8 cellular contexts compared by ENCODE assay signal in the genomic region with DNA sequence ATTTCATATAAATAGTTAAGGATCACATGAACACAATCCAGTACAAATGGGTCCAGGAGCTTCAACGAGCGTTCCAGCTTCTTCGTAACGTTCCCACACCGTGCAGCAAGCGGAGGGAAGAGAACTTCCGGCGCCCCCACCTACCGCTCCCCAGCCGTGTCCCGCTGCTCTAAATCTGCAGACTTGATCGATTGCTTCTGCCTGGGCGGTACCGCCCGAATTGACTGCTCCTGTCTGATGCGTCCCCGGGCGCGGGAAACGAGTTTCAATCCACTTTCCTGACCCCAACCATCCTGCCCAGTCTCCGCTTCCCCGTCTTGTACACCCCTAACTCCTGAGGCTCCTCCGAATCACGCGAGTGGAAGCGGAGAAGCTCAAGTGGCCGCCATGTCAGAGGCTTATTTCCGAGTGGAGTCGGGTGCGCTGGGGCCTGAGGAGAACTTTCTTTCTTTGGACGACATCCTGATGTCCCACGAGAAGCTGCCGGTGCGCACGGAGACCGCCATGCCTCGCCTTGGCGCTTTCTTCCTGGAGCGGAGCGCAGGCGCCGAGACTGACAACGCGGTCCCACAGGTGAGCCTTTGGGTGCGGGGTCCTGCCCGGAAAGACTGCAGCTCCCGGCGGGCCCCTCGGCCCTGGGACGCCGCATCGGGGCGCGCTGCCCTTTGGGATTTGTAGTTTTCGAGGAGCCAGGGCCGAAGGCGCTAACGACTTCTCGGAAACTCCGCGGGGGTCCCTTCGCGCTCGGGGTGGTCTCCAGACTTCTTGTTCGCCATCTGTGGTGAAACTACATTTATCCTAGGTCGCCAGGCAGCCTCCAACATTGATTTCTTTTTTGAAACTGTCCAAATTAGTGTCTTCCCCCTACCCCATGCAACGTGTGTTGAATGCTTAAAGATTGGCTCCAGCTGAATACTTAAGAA. TPM values are rescaled to one million over a fixed set of nuclear protein-coding genes. Genes with fewer than 3 reads are reported as not detected.
DNase-seq lines count a peak whose midpoint lies in the region; ATAC-seq and TF ChIP-seq lines count a peak whose summit lies in the region.

A gene (plus strand): TSS at position 257 of the 923 bp plus-strand sequence. CDS start 131 bp downstream, at position 388.

- H3K9me3 Mint-ChIP-seq in WTC11: peaks cover 12% of the 10 kb centered on the region; the same call in 1 of the 2 replicates

- peaks cover 38% of the 10 kb centered on the region for H3K27me3 Mint-ChIP-seq in WTC11 (ENCODE audit: low read depth)

- DNase-seq in AG04449 (ENCODE audit: low read depth, low spot score) (peak; percentile 55), NCI-H2227 (lab: John Stamatoyannopoulos, UW; ENCODE audit: unreplicated experiment) (peak; percentile 87), WTC11 (ENCODE audit: low spot score) (peak; percentile 88), caudate nucleus (lab: John Stamatoyannopoulos, UW) (peak in 60 of 61 donors; percentile 47 to 93 (median 80)), inferior parietal cortex (ENCODE audit: extremely low spot score) (peak; percentile 94)
- DNase-seq in stimulated activated CD4-positive, alpha-beta T cell treated with anti-CD3 and anti-CD28 coated beads, Interleukin-12 subunit alpha, Interleukin-12 subunit beta, amount 100 ng/mL, for 24 hours (ENCODE audit: low read depth in 2 of 2): peak; percentile 71 to 85

- peak within 1 kb of the TSS; percentile 93 for H3K4me3 Mint-ChIP-seq in WTC11

- ATAC-seq in GM18873 (IDR thresholded peaks at IDR 0.05; ENCODE audit: low FRiP score, unreplicated experiment) (peak; percentile 83), HG03139 (IDR thresholded peaks at IDR 0.05; ENCODE audit: unreplicated experiment) (peak; percentile 92), WTC11 (peak; percentile 97)

- H3K27ac Mint-ChIP-seq in WTC11: peak within 1 kb of the TSS; percentile 91

- POLR2A ChIA-PET in AG04449 (lab: Yijun Ruan, JAX): interaction anchor here (1.3 kb wide), 1 partner anchor 17 kb away, joined by 3 read pairs; no protein-coding TSS in a partner anchor
- POLR2A ChIA-PET in WTC11 (lab: Charles Lee): interaction anchor here (0.5 to 0.6 kb wide), 2 partner anchors 175 to 657 kb away, joined by 3 read pairs; no protein-coding TSS in a partner anchor

- H3K27ac ChIP-seq in caudate nucleus (ENCODE audit: low read depth, low read length): peak within 1 kb of the TSS; percentile 49

- CTCF ChIA-PET in AG04449 (lab: Yijun Ruan, JAX) (interaction anchor here (0.7 to 2.8 kb wide), 6 partner anchors 9 to 101 kb away, joined by 3 to 14 read pairs (median 4); no protein-coding TSS in a partner anchor), WTC11 (lab: Charles Lee) (interaction anchor here (1.0 to 2.0 kb wide), 5 partner anchors 53 to 363 kb away, joined by 4 to 20 read pairs (median 5); no protein-coding TSS in a partner anchor)

- TF ChIP-seq CTCF in AG04449 (IDR thresholded peaks at IDR 0.05; ENCODE audit: insufficient read depth, low read length, missing control alignments) (no peak), WTC11 (IDR thresholded peaks at IDR 0.05) (no peak)

- peaks cover 3% of the 10 kb centered on the region; the same call in 1 of the 2 replicates for H3K4me1 Mint-ChIP-seq in WTC11

- peaks cover 18% of the 10 kb centered on the region for H3K36me3 Mint-ChIP-seq in WTC11

- H3K4me3 ChIP-seq in AG04449 (ENCODE audit: low read depth, low read length): peak within 1 kb of the TSS; percentile 93

TF ChIP-seq in WTC11, 78 proteins besides CTCF, POLR2A, EP300 and RAD21 (continues in another document):
- no peak for TF ChIP-seq OVOL2 (CRISPR knock-in tag; IDR thresholded peaks at IDR 0.05; ENCODE audit: borderline replicate concordance)
- TF ChIP-seq SMAD3 (CRISPR knock-in tag; IDR thresholded peaks at IDR 0.05; ENCODE audit: borderline replicate concordance): peak; percentile 77; the same call in 1 of the 2 replicates
- TF ChIP-seq, protein P1, sequence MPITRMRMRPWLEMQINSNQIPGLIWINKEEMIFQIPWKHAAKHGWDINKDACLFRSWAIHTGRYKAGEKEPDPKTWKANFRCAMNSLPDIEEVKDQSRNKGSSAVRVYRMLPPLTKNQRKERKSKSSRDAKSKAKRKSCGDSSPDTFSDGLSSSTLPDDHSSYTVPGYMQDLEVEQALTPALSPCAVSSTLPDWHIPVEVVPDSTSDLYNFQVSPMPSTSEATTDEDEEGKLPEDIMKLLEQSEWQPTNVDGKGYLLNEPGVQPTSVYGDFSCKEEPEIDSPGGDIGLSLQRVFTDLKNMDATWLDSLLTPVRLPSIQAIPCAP (CRISPR knock-in tag; IDR thresholded peaks at IDR 0.05): no peak; the same call in 1 of the 2 replicates
- no peak for TF ChIP-seq ZNF671 (CRISPR knock-in tag; IDR thresholded peaks at IDR 0.05)
- no peak for TF ChIP-seq FOXJ3 (CRISPR knock-in tag; IDR thresholded peaks at IDR 0.05; ENCODE audit: borderline replicate concordance)
- TF ChIP-seq FOXK1 (CRISPR knock-in tag; IDR thresholded peaks at IDR 0.05): peak; percentile 93
- TF ChIP-seq FOXP1 (CRISPR knock-in tag; IDR thresholded peaks at IDR 0.05; ENCODE audit: borderline replicate concordance): peak; percentile 88; the same call in 1 of the 2 replicates
- TF ChIP-seq TP53 (CRISPR knock-in tag; IDR thresholded peaks at IDR 0.05): peak; percentile 79; the same call in 1 of the 2 replicates
- TF ChIP-seq, protein P2, sequence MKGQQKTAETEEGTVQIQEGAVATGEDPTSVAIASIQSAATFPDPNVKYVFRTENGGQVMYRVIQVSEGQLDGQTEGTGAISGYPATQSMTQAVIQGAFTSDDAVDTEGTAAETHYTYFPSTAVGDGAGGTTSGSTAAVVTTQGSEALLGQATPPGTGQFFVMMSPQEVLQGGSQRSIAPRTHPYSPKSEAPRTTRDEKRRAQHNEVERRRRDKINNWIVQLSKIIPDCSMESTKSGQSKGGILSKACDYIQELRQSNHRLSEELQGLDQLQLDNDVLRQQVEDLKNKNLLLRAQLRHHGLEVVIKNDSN (CRISPR knock-in tag; IDR thresholded peaks at IDR 0.05): peak; percentile 42; the same call in 1 of the 2 replicates
- no peak for TF ChIP-seq TCF7 (CRISPR knock-in tag; IDR thresholded peaks at IDR 0.05; ENCODE audit: low read depth)
- TF ChIP-seq, protein P3, sequence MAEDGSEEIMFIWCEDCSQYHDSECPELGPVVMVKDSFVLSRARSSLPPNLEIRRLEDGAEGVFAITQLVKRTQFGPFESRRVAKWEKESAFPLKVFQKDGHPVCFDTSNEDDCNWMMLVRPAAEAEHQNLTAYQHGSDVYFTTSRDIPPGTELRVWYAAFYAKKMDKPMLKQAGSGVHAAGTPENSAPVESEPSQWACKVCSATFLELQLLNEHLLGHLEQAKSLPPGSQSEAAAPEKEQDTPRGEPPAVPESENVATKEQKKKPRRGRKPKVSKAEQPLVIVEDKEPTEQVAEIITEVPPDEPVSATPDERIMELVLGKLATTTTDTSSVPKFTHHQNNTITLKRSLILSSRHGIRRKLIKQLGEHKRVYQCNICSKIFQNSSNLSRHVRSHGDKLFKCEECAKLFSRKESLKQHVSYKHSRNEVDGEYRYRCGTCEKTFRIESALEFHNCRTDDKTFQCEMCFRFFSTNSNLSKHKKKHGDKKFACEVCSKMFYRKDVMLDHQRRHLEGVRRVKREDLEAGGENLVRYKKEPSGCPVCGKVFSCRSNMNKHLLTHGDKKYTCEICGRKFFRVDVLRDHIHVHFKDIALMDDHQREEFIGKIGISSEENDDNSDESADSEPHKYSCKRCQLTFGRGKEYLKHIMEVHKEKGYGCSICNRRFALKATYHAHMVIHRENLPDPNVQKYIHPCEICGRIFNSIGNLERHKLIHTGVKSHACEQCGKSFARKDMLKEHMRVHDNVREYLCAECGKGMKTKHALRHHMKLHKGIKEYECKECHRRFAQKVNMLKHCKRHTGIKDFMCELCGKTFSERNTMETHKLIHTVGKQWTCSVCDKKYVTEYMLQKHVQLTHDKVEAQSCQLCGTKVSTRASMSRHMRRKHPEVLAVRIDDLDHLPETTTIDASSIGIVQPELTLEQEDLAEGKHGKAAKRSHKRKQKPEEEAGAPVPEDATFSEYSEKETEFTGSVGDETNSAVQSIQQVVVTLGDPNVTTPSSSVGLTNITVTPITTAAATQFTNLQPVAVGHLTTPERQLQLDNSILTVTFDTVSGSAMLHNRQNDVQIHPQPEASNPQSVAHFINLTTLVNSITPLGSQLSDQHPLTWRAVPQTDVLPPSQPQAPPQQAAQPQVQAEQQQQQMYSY (CRISPR knock-in tag; IDR thresholded peaks at IDR 0.05): no peak
- TF ChIP-seq ZNF423 (CRISPR knock-in tag; IDR thresholded peaks at IDR 0.05): peak; percentile 12; the same call in 1 of the 2 replicates
- TF ChIP-seq TEAD1 (CRISPR knock-in tag; IDR thresholded peaks at IDR 0.05): 0 out of 2 replicates have a peak, but pooled peaks have one; percentile 77
- TF ChIP-seq ZNF317 (CRISPR knock-in tag; IDR thresholded peaks at IDR 0.05; ENCODE audit: borderline replicate concordance, low read depth): no peak
- peak; percentile 95 for TF ChIP-seq ETV6 (CRISPR knock-in tag; IDR thresholded peaks at IDR 0.05)
- TF ChIP-seq, protein P4, sequence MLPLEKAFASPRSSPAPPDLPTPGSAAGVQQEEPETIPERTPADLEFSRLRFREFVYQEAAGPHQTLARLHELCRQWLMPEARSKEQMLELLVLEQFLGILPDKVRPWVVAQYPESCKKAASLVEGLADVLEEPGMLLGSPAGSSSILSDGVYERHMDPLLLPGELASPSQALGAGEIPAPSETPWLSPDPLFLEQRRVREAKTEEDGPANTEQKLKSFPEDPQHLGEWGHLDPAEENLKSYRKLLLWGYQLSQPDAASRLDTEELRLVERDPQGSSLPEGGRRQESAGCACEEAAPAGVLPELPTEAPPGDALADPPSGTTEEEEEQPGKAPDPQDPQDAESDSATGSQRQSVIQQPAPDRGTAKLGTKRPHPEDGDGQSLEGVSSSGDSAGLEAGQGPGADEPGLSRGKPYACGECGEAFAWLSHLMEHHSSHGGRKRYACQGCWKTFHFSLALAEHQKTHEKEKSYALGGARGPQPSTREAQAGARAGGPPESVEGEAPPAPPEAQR (CRISPR knock-in tag; IDR thresholded peaks at IDR 0.05): no peak
- TF ChIP-seq SMAD4 (CRISPR knock-in tag; IDR thresholded peaks at IDR 0.05): no peak

RNA-seq across cellular contexts. Expression of the gene that starts here (rescaled TPM):
- 7.3 to 11.6 TPM (median 9.8 TPM) in 3 replicates for total RNA-seq in WTC11 (2021)

Comparison
In these comparisons a context has a peak if more than half of its experiments do, and no peak if none do; other contexts are left out.
1. Peak in every context shown above with its lines: DNase-seq, ATAC-seq, H3K4me3 ChIP-seq and H3K27ac ChIP-seq.